Comparison of ENCODE assay signal across 1 cellular context in genomic region chr16:77918792-77919707, GRCh38.
TF ChIP-seq lines count a peak whose summit lies in the region.

No MANE protein-coding gene starts in this region.

TF ChIP-seq in HEK293, 187 proteins besides CTCF, POLR2A, EP300 and RAD21 (continued from another document):
- TF ChIP-seq ZNF2 (tag by site-specific recombination; IDR thresholded peaks at IDR 0.05) (no peak), INSM2 (tag by site-specific recombination; IDR thresholded peaks at IDR 0.05) (no peak), ZBTB48 (tag by site-specific recombination; IDR thresholded peaks at IDR 0.05) (no peak), ZNF596 (tag by site-specific recombination; IDR thresholded peaks at IDR 0.05) (no peak), ZNF560 (tag by site-specific recombination; IDR thresholded peaks at IDR 0.05; ENCODE audit: borderline replicate concordance) (no peak), REPIN1 (tag by site-specific recombination; IDR thresholded peaks at IDR 0.05; ENCODE audit: low read depth) (no peak), HOXA7 (CRISPR knock-in tag; IDR thresholded peaks at IDR 0.05; ENCODE audit: borderline replicate concordance) (no peak), ZNF366 (tag by site-specific recombination; conservative IDR thresholded peaks at IDR 0.05) (no peak), ZNF146 (tag by site-specific recombination; IDR thresholded peaks at IDR 0.05) (no peak), ZNF843 (tag by site-specific recombination; IDR thresholded peaks at IDR 0.05) (0 out of 2 replicates have a peak, but pooled peaks have one; percentile 11), ZNF341 (tag by site-specific recombination; IDR thresholded peaks at IDR 0.05; ENCODE audit: low read depth) (no peak), ZNF555 (tag by site-specific recombination; conservative IDR thresholded peaks at IDR 0.05) (no peak), ZNF350 (tag by site-specific recombination; IDR thresholded peaks at IDR 0.05) (no peak), ZNF830 (tag by site-specific recombination; IDR thresholded peaks at IDR 0.05; ENCODE audit: low read depth) (no peak), ZNF24 (tag by site-specific recombination; IDR thresholded peaks at IDR 0.05) (no peak), KLF9 (tag by site-specific recombination; IDR thresholded peaks at IDR 0.05; ENCODE audit: low read depth) (no peak)
